In the genomic region with DNA sequence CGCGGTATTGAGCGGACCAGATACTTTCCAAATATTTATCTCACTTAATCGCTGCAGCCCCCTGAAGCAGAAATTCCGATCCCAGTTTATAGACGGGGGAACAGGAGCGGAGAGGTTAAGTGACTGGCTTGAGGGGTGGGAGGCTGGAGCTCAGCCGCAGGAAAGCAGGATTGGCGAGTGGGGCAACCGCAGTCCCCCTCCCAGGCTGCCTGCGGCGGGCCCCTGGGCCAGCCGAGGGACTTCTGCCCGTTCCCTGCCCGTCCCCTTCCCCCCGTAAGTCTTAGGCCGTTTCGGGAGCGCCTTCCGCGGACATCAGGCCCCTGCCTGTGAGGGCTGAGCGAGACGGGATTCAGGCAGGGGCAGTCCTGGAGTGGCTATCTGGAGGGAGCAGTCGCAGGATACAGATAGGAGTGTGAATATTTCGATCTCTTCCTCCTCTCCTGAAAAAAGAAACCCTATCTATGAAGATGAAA, we compare ENCODE assay signal across 8 cellular contexts. TPM values are rescaled to one million over a fixed set of nuclear protein-coding genes. Genes with fewer than 3 reads are reported as not detected.
DNase-seq lines count a peak whose midpoint lies in the region; ATAC-seq and TF ChIP-seq lines count a peak whose summit lies in the region.

No MANE protein-coding gene starts in this region.

- H3K9me3 Mint-ChIP-seq in Calu3 (ENCODE audit: low read depth, unreplicated experiment) (no peaks in the 10 kb centered on the region), IgD-negative memory B cell (no peaks in the 10 kb centered on the region)
- H3K9me3 Mint-ChIP-seq in activated T-helper 17 cell treated with anti-CD3 and anti-CD28 coated beads, Interleukin-2, amount 50 U/mL, for 72 hours = no peaks in the 10 kb centered on the region

- peak overlapping the region; percentile 81 for H3K27ac ChIP-seq in left ventricle myocardium inferior (replicated peaks)

- intact Hi-C loops in Calu3 (cut with micrococcal nuclease; ENCODE audit: unreplicated experiment) (no loop called here), left ventricle myocardium inferior (cut with micrococcal nuclease) (no loop called here)

- H3K27me3 Mint-ChIP-seq in Calu3 (ENCODE audit: unreplicated experiment) = peaks cover 15% of the 10 kb centered on the region
- H3K27me3 Mint-ChIP-seq in IgD-negative memory B cell = peaks cover 16% of the 10 kb centered on the region
- peaks cover 13% of the 10 kb centered on the region for H3K27me3 Mint-ChIP-seq in activated T-helper 17 cell treated with anti-CD3 and anti-CD28 coated beads, Interleukin-2, amount 50 U/mL, for 72 hours

- H3K4me3 Mint-ChIP-seq in Calu3 (ENCODE audit: low read depth, unreplicated experiment) = peak overlapping the region; percentile 94
- peak overlapping the region; percentile 85 to 98 (median 93) for H3K4me3 Mint-ChIP-seq in IgD-negative memory B cell
- peak overlapping the region; percentile 88 for H3K4me3 Mint-ChIP-seq in activated T-helper 17 cell treated with anti-CD3 and anti-CD28 coated beads, Interleukin-2, amount 50 U/mL, for 72 hours

- H3K36me3 ChIP-seq in left ventricle myocardium inferior = no peaks in the 10 kb centered on the region

- H3K27ac Mint-ChIP-seq in Calu3 (ENCODE audit: unreplicated experiment) (no peak overlapping the region), IgD-negative memory B cell (peak overlapping the region in 1 of 3 donors; percentile 49)
- H3K27ac Mint-ChIP-seq in activated T-helper 17 cell treated with anti-CD3 and anti-CD28 coated beads, Interleukin-2, amount 50 U/mL, for 72 hours = peak overlapping the region; percentile 84

- peaks cover 25% of the 10 kb centered on the region for H3K36me3 Mint-ChIP-seq in Calu3 (ENCODE audit: insufficient read depth, unreplicated experiment)
- H3K36me3 Mint-ChIP-seq in IgD-negative memory B cell = no peaks in the 10 kb centered on the region
- H3K36me3 Mint-ChIP-seq in activated T-helper 17 cell treated with anti-CD3 and anti-CD28 coated beads, Interleukin-2, amount 50 U/mL, for 72 hours (ENCODE audit: low read depth) = peaks cover 46% of the 10 kb centered on the region

- H3K27me3 ChIP-seq in left ventricle myocardium inferior (ENCODE audit: low read depth) = no peaks in the 10 kb centered on the region

- TF ChIP-seq CTCF in Calu3 (IDR thresholded peaks at IDR 0.05; ENCODE audit: unreplicated experiment) (no peak), left ventricle myocardium inferior (IDR thresholded peaks at IDR 0.05; ENCODE audit: borderline replicate concordance) (no peak), retinal pigment epithelial cell (conservative IDR thresholded peaks at IDR 0.05; ENCODE audit: low read depth, low read length) (no peak)

- no TSS peak for BruUV-seq in Calu3 (replicated peaks; lab: Mats Ljungman, UMichigan)

- peak; percentile 12 for DNase-seq in Calu3
- DNase-seq in left ventricle myocardium inferior = no peak
- no peak for DNase-seq in retinal pigment epithelial cell (ENCODE audit: low read depth)
- no peak for DNase-seq in HPDE6-E6E7 (ENCODE audit: extremely low spot score)

- H3K9me3 ChIP-seq in left ventricle myocardium inferior (replicated peaks) = no peaks in the 10 kb centered on the region

- H3K4me1 Mint-ChIP-seq in Calu3 (ENCODE audit: low read depth, unreplicated experiment) (peaks cover 31% of the 10 kb centered on the region), IgD-negative memory B cell (peaks cover 0 to 11% (median 4%) of the 10 kb centered on the region in 3 donors)
- H3K4me1 Mint-ChIP-seq in activated T-helper 17 cell treated with anti-CD3 and anti-CD28 coated beads, Interleukin-2, amount 50 U/mL, for 72 hours = peaks cover 31% of the 10 kb centered on the region

- peak overlapping the region; percentile 94 for H3K4me3 ChIP-seq in left ventricle myocardium inferior
- H3K4me3 ChIP-seq in retinal pigment epithelial cell (ENCODE audit: low read length) = peak overlapping the region; percentile 97

- no peak for ATAC-seq in activated T-helper 17 cell treated with anti-CD3 and anti-CD28 coated beads, Interleukin-2, amount 50 U/mL, for 72 hours (replicated peaks)
- ATAC-seq in GM21529 (IDR thresholded peaks at IDR 0.05; ENCODE audit: unreplicated experiment) = no peak
- ATAC-seq in GM19328 (IDR thresholded peaks at IDR 0.05; ENCODE audit: unreplicated experiment) = no peak

- CTCF ChIA-PET in Calu3 (lab: Charles Lee) = interaction anchor here (0.9 to 2.6 kb wide), 6 partner anchors 13 to 271 kb away, joined by 3 to 21 read pairs (median 6); no protein-coding TSS in a partner anchor

- peaks cover 32% of the 10 kb centered on the region for H3K4me1 ChIP-seq in left ventricle myocardium inferior

RNA-seq across cellular contexts. Expression of a gene that starts 0.7 kb away (rescaled TPM):
- total RNA-seq in Calu3 (2022) (10.1 and 13.2 TPM in 2 replicates), left ventricle myocardium inferior (17.1 TPM)
- 0.08 TPM for polyA plus RNA-seq in IgD-negative memory B cell
- 10 to 100 TPM; 51.7 to 78.4 TPM for total RNA-seq in activated T-helper 17 cell treated with anti-CD3 and anti-CD28 coated beads, Interleukin-2, amount 50 U/mL, for 72 hours
